Comparison of ENCODE assay signal across 1 cellular context in genomic region chr13:52118095-52118494, GRCh38.
TF ChIP-seq lines count a peak whose summit lies in the region.

No MANE protein-coding gene starts in this region.

TF ChIP-seq in K562, 482 proteins besides CTCF, POLR2A, EP300 and RAD21:
- TF ChIP-seq MEIS2 (IDR thresholded peaks at IDR 0.05; ENCODE audit: partially characterized antibody) (peak; percentile 96), SMARCA4 (IDR thresholded peaks at IDR 0.05) (0 out of 2 replicates have a peak, but pooled peaks have one; percentile 35), DPF2 (IDR thresholded peaks at IDR 0.05) (peak; percentile 73), TCFL5 (CRISPR knock-in tag; conservative IDR thresholded peaks at IDR 0.05) (no peak), TCF3 (CRISPR knock-in tag; IDR thresholded peaks at IDR 0.05) (peak; percentile 74), NCOA2 (IDR thresholded peaks at IDR 0.05; ENCODE audit: partially characterized antibody in 2 of 2) (no peak), PKNOX1 (IDR thresholded peaks at IDR 0.05) (peak; percentile 64), NCOR1 (IDR thresholded peaks at IDR 0.05) (peak; percentile 68), KDM1A (IDR thresholded peaks at IDR 0.05) (peak in 1 of 2 experiments; percentile 49; a peak in 1 of 4 replicates), ZMIZ1 (IDR thresholded peaks at IDR 0.05; ENCODE audit: low read depth in 2 of 2, low read length in 2 of 2) (0 out of 4 replicates have a peak, but pooled peaks of 1 of the 2 experiments have one; percentile 34), ARID1B (IDR thresholded peaks at IDR 0.05) (peak; percentile 74), MTA2 (IDR thresholded peaks at IDR 0.05; ENCODE audit: low read depth) (peak; percentile 38; the same call in 1 of the 2 replicates), FOXK2 (conservative IDR thresholded peaks at IDR 0.05 in 1 of 2, IDR thresholded peaks at IDR 0.05 in 1 of 2; ENCODE audit: low read depth in 2 of 2) (no peak), CCNT2 (IDR thresholded peaks at IDR 0.05; ENCODE audit: borderline replicate concordance, extremely low read depth, insufficient read length, low read depth, low read length) (peak; percentile 33), POLR2AphosphoS5 (IDR thresholded peaks at IDR 0.05; ENCODE audit: control insufficient read depth, insufficient read depth, low read depth, low read length) (peak; percentile 30; the same call in 1 of the 2 replicates), ZNF3 (CRISPR knock-in tag; IDR thresholded peaks at IDR 0.05) (no peak), CBFA2T2 (conservative IDR thresholded peaks at IDR 0.05) (peak; percentile 70), SIN3A (IDR thresholded peaks at IDR 0.05; ENCODE audit: borderline replicate concordance in 2 of 2, control insufficient read depth in 1 of 2, low read depth in 2 of 2, low read length in 2 of 2) (no peak), TEAD1 (CRISPR knock-in tag; IDR thresholded peaks at IDR 0.05) (no peak), ZNF217 (CRISPR knock-in tag; IDR thresholded peaks at IDR 0.05) (no peak), PBX2 (CRISPR knock-in tag; IDR thresholded peaks at IDR 0.05; ENCODE audit: low read depth) (no peak), PBX2 (tag; conservative IDR thresholded peaks at IDR 0.05; ENCODE audit: low read depth) (peak; percentile 79), SOX6 (IDR thresholded peaks at IDR 0.05) (peak; percentile 36; the same call in 1 of the 2 replicates), TEAD4 (IDR thresholded peaks at IDR 0.05; ENCODE audit: low read length) (peak; percentile 70), TEAD4 (CRISPR knock-in tag; IDR thresholded peaks at IDR 0.05; ENCODE audit: borderline replicate concordance) (no peak), HDAC3 (IDR thresholded peaks at IDR 0.05; ENCODE audit: borderline replicate concordance, partially characterized antibody) (no peak), CBFA2T3 (IDR thresholded peaks at IDR 0.05) (peak; percentile 84), TAL1 (IDR thresholded peaks at IDR 0.05) (peak; percentile 73; the same call in 1 of the 2 replicates), ZSCAN32 (CRISPR knock-in tag; IDR thresholded peaks at IDR 0.05) (no peak)
- TF ChIP-seq, protein P1, sequence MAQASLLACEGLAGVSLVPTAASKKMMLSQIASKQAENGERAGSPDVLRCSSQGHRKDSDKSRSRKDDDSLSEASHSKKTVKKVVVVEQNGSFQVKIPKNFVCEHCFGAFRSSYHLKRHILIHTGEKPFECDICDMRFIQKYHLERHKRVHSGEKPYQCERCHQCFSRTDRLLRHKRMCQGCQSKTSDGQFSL (CRISPR knock-in tag; IDR thresholded peaks at IDR 0.05), result no peak
- TF ChIP-seq, protein P1 (tag; IDR thresholded peaks at IDR 0.05), result no peak
- TF ChIP-seq, protein P2, sequence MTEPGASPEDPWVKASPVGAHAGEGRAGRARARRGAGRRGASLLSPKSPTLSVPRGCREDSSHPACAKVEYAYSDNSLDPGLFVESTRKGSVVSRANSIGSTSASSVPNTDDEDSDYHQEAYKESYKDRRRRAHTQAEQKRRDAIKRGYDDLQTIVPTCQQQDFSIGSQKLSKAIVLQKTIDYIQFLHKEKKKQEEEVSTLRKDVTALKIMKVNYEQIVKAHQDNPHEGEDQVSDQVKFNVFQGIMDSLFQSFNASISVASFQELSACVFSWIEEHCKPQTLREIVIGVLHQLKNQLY (CRISPR knock-in tag; conservative IDR thresholded peaks at IDR 0.05), result no peak
TF ChIP-seq in K562: peak in this region for 18.
